ENCODE assay signal across 1 cellular context in the genomic region with DNA sequence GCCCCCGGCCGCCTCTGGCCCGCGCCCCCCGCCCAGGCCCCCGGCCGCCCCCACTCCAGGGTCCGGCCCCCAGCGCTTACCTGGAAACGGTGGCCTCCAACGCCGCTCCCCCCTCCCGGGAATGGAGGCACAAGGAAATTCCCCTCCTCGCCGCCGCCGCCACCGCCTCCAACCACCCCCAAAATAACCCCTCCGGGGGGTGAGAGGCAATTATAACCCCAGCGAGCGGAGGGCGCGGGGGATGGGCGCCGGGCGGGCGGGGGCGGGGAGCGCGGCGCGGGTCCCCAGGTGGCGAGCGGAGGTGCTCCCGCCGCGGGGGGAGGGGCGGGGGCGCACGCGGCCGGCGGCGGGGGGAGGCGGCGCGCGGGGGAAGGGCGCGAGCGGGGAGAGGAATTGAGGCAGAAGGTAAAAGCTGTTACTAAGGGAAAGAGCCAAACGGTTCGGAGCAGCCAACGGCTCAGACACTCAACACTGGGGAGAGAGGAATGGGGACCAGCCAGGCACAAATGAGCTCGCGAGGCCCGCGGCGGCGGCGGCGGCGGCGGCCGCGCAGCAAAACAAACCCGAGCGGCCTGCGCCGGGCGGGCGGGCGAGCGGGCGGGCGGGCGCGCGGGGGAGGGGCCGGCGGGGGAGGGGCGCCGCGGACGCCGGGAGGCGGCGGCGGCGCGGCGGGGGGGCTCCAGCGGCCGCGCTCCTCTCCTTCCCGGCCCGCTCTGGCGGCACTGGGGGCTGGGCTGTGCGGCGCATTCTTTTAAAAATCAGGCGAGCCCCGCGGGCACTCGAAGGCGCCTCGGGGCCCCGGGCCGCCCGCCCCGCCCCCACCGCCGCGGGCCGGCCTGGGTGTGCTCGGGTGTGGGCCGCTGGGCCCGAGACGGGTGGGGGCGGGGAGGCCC.
TF ChIP-seq lines count a peak whose summit lies in the region.

A gene (minus strand): TSS at position 442 of the 893 bp plus-strand sequence. CDS start 132,505 bp downstream, outside the sequence.

TF ChIP-seq in GM23338, 12 proteins besides CTCF, POLR2A, EP300 and RAD21:
- TF ChIP-seq ZNF114 (CRISPR knock-in tag; IDR thresholded peaks at IDR 0.05) (no peak), JUNB (IDR thresholded peaks at IDR 0.05; ENCODE audit: unreplicated experiment) (no peak), CREB1 (CRISPR knock-in tag; IDR thresholded peaks at IDR 0.05; ENCODE audit: low read depth) (no peak), POLR2AphosphoS5 (IDR thresholded peaks at IDR 0.05; ENCODE audit: low read depth) (no peak; the same call in 1 of the 2 replicates), EZH2phosphoT487 (IDR thresholded peaks at IDR 0.05; ENCODE audit: unreplicated experiment) (no peak), EZH2 (IDR thresholded peaks at IDR 0.05; ENCODE audit: low read depth, unreplicated experiment) (no peak), NANOG (IDR thresholded peaks at IDR 0.05; ENCODE audit: borderline replicate concordance) (no peak), STAT1 (IDR thresholded peaks at IDR 0.05; ENCODE audit: unreplicated experiment) (no peak), ZNF331 (CRISPR knock-in tag; IDR thresholded peaks at IDR 0.05; ENCODE audit: low read depth) (no peak)
- TF ChIP-seq, protein P1, sequence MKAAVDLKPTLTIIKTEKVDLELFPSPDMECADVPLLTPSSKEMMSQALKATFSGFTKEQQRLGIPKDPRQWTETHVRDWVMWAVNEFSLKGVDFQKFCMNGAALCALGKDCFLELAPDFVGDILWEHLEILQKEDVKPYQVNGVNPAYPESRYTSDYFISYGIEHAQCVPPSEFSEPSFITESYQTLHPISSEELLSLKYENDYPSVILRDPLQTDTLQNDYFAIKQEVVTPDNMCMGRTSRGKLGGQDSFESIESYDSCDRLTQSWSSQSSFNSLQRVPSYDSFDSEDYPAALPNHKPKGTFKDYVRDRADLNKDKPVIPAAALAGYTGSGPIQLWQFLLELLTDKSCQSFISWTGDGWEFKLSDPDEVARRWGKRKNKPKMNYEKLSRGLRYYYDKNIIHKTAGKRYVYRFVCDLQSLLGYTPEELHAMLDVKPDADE (IDR thresholded peaks at IDR 0.05), result no peak
- TF ChIP-seq, protein P2, sequence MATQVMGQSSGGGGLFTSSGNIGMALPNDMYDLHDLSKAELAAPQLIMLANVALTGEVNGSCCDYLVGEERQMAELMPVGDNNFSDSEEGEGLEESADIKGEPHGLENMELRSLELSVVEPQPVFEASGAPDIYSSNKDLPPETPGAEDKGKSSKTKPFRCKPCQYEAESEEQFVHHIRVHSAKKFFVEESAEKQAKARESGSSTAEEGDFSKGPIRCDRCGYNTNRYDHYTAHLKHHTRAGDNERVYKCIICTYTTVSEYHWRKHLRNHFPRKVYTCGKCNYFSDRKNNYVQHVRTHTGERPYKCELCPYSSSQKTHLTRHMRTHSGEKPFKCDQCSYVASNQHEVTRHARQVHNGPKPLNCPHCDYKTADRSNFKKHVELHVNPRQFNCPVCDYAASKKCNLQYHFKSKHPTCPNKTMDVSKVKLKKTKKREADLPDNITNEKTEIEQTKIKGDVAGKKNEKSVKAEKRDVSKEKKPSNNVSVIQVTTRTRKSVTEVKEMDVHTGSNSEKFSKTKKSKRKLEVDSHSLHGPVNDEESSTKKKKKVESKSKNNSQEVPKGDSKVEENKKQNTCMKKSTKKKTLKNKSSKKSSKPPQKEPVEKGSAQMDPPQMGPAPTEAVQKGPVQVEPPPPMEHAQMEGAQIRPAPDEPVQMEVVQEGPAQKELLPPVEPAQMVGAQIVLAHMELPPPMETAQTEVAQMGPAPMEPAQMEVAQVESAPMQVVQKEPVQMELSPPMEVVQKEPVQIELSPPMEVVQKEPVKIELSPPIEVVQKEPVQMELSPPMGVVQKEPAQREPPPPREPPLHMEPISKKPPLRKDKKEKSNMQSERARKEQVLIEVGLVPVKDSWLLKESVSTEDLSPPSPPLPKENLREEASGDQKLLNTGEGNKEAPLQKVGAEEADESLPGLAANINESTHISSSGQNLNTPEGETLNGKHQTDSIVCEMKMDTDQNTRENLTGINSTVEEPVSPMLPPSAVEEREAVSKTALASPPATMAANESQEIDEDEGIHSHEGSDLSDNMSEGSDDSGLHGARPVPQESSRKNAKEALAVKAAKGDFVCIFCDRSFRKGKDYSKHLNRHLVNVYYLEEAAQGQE (IDR thresholded peaks at IDR 0.05; ENCODE audit: unreplicated experiment), result no peak
- TF ChIP-seq, protein P3, sequence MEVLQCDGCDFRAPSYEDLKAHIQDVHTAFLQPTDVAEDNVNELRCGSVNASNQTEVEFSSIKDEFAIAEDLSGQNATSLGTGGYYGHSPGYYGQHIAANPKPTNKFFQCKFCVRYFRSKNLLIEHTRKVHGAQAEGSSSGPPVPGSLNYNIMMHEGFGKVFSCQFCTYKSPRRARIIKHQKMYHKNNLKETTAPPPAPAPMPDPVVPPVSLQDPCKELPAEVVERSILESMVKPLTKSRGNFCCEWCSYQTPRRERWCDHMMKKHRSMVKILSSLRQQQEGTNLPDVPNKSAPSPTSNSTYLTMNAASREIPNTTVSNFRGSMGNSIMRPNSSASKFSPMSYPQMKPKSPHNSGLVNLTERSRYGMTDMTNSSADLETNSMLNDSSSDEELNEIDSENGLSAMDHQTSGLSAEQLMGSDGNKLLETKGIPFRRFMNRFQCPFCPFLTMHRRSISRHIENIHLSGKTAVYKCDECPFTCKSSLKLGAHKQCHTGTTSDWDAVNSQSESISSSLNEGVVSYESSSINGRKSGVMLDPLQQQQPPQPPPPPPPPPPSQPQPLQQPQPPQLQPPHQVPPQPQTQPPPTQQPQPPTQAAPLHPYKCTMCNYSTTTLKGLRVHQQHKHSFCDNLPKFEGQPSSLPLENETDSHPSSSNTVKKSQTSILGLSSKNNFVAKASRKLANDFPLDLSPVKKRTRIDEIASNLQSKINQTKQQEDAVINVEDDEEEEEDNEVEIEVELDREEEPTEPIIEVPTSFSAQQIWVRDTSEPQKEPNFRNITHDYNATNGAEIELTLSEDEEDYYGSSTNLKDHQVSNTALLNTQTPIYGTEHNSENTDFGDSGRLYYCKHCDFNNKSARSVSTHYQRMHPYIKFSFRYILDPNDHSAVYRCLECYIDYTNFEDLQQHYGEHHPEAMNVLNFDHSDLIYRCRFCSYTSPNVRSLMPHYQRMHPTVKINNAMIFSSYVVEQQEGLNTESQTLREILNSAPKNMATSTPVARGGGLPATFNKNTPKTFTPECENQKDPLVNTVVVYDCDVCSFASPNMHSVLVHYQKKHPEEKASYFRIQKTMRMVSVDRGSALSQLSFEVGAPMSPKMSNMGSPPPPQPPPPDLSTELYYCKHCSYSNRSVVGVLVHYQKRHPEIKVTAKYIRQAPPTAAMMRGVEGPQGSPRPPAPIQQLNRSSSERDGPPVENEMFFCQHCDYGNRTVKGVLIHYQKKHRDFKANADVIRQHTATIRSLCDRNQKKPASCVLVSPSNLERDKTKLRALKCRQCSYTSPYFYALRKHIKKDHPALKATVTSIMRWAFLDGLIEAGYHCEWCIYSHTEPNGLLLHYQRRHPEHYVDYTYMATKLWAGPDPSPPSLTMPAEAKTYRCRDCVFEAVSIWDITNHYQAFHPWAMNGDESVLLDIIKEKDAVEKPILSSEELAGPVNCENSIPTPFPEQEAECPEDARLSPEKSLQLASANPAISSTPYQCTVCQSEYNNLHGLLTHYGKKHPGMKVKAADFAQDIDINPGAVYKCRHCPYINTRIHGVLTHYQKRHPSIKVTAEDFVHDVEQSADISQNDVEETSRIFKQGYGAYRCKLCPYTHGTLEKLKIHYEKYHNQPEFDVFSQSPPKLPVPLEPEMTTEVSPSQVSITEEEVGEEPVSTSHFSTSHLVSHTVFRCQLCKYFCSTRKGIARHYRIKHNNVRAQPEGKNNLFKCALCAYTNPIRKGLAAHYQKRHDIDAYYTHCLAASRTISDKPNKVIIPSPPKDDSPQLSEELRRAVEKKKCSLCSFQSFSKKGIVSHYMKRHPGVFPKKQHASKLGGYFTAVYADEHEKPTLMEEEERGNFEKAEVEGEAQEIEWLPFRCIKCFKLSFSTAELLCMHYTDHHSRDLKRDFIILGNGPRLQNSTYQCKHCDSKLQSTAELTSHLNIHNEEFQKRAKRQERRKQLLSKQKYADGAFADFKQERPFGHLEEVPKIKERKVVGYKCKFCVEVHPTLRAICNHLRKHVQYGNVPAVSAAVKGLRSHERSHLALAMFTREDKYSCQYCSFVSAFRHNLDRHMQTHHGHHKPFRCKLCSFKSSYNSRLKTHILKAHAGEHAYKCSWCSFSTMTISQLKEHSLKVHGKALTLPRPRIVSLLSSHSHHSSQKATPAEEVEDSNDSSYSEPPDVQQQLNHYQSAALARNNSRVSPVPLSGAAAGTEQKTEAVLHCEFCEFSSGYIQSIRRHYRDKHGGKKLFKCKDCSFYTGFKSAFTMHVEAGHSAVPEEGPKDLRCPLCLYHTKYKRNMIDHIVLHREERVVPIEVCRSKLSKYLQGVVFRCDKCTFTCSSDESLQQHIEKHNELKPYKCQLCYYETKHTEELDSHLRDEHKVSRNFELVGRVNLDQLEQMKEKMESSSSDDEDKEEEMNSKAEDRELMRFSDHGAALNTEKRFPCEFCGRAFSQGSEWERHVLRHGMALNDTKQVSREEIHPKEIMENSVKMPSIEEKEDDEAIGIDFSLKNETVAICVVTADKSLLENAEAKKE (CRISPR knock-in tag; IDR thresholded peaks at IDR 0.05), result no peak
